Comparison of ENCODE assay signal across 8 cellular contexts in genomic region chr9:19050637-19051591, GRCh38. TPM values are rescaled to one million over a fixed set of nuclear protein-coding genes. Genes with fewer than 3 reads are reported as not detected.
A peak's percentile ranks its signal among the peaks of the same experiment; 100 is the strongest.
DNase-seq lines count a peak whose midpoint lies in the region; ATAC-seq, FAIRE-seq and TF ChIP-seq lines count a peak whose summit lies in the region.

No MANE protein-coding gene starts in this region.

- peaks cover 35% of the 10 kb centered on the region for H3K79me2 ChIP-seq in astrocyte (ENCODE audit: insufficient read depth, low read length)

- H3K36me3 ChIP-seq in left ventricle myocardium inferior = peaks cover 11% of the 10 kb centered on the region
- H3K36me3 ChIP-seq in astrocyte (ENCODE audit: insufficient read depth, low read length) = peaks cover 3% of the 10 kb centered on the region
- H3K36me3 ChIP-seq in aorta (ENCODE audit: control insufficient read depth in 1 of 2, insufficient read depth in 2 of 2, low read length in 1 of 2) = no peaks in the 10 kb centered on the region

- H3K36me3 Mint-ChIP-seq in astrocyte (ENCODE audit: low read depth, unreplicated experiment) (no peaks in the 10 kb centered on the region), memory B cell (peaks cover 5% of the 10 kb centered on the region)

- H3K27me3 Mint-ChIP-seq in astrocyte (ENCODE audit: low read depth, unreplicated experiment) = no peaks in the 10 kb centered on the region
- no peaks in the 10 kb centered on the region for H3K27me3 Mint-ChIP-seq in memory B cell

- no peaks in the 10 kb centered on the region for H3K9me3 Mint-ChIP-seq in astrocyte (ENCODE audit: unreplicated experiment)
- H3K9me3 Mint-ChIP-seq in memory B cell = no peaks in the 10 kb centered on the region

- 55 to 62% methylated on average over 12 of the region's 12 CpGs for WGBS in aorta, 2 donors

- H3K4me1 Mint-ChIP-seq in astrocyte (ENCODE audit: low read depth, unreplicated experiment) (peaks cover 10% of the 10 kb centered on the region), memory B cell (peaks cover 15% of the 10 kb centered on the region)

- peak overlapping the region; percentile 37 for H3K27ac Mint-ChIP-seq in astrocyte (ENCODE audit: unreplicated experiment)
- H3K27ac Mint-ChIP-seq in memory B cell = peak overlapping the region; percentile 94

- H3K27ac ChIP-seq in left ventricle myocardium inferior (replicated peaks) (peak overlapping the region; percentile 96), astrocyte (ENCODE audit: low read depth, low read length) (peak overlapping the region; percentile 84), aorta (ENCODE audit: low read depth in 1 of 2, low read length in 2 of 2) (no peak overlapping the region)

- H3K4me1 ChIP-seq in left ventricle myocardium inferior (peaks cover 53% of the 10 kb centered on the region), astrocyte (ENCODE audit: insufficient read depth, low read length) (peaks cover 4% of the 10 kb centered on the region), aorta (ENCODE audit: control insufficient read depth in 1 of 2, insufficient read depth in 2 of 2, low read length in 2 of 2) (peaks cover 1 to 5% of the 10 kb centered on the region in 2 donors)

- intact Hi-C loops in left ventricle myocardium inferior (cut with micrococcal nuclease) (no loop called here), left cardiac atrium (cut with DNase I) (loop anchor here in 1 of 2 donors (5.0 kb wide), 1 partner anchor 326 kb away; no protein-coding TSS in a partner anchor), aorta (cut with DNase I) (no loop called here)

- peak overlapping the region; percentile 91 for H3K4me2 ChIP-seq in astrocyte (ENCODE audit: low read length)

- H3K4me3 Mint-ChIP-seq in astrocyte (ENCODE audit: unreplicated experiment) = peak overlapping the region; percentile 96
- H3K4me3 Mint-ChIP-seq in memory B cell = peak overlapping the region; percentile 92

- no peak for FAIRE-seq in astrocyte (lab: Jason Lieb, UNC)

- H4K20me1 ChIP-seq in astrocyte (ENCODE audit: insufficient read depth, low read length) = peaks cover 30% of the 10 kb centered on the region

- TF ChIP-seq CTCF in left ventricle myocardium inferior (IDR thresholded peaks at IDR 0.05; ENCODE audit: borderline replicate concordance) (no peak), astrocyte (IDR thresholded peaks at IDR 0.05; ENCODE audit: insufficient read depth, low read depth, low read length) (no peak)

- H2AFZ ChIP-seq in astrocyte (ENCODE audit: low read depth, low read length) = no peak overlapping the region

- H3K4me3 ChIP-seq in left ventricle myocardium inferior (peak overlapping the region; percentile 94), astrocyte (ENCODE audit: insufficient read depth, low read depth, low read length) (peak overlapping the region; percentile 95), aorta (ENCODE audit: low read length in 2 of 2) (peak overlapping the region; percentile 32 to 94)

- no peaks in the 10 kb centered on the region for H3K9me3 ChIP-seq in left ventricle myocardium inferior (replicated peaks)
- no peaks in the 10 kb centered on the region for H3K9me3 ChIP-seq in astrocyte (ENCODE audit: insufficient read depth, low read depth, low read length)
- no peaks in the 10 kb centered on the region for H3K9me3 ChIP-seq in aorta (ENCODE audit: control insufficient read depth, low read length)

- H3K9ac ChIP-seq in astrocyte (ENCODE audit: low read length) = peak overlapping the region; percentile 93

- H3K27me3 ChIP-seq in left ventricle myocardium inferior (ENCODE audit: low read depth) (no peaks in the 10 kb centered on the region), astrocyte (ENCODE audit: insufficient read depth, low read length) (no peaks in the 10 kb centered on the region), aorta (ENCODE audit: control insufficient read depth in 1 of 2, insufficient read depth in 2 of 2, low read length in 1 of 2) (no peaks in the 10 kb centered on the region)

- no peak for ATAC-seq in left cardiac atrium
- ATAC-seq in memory B cell (ENCODE audit: low read depth) = no peak
- no peak for ATAC-seq in aorta (ENCODE audit: low FRiP score)
- no peak for ATAC-seq in HG03378 (IDR thresholded peaks at IDR 0.05; ENCODE audit: unreplicated experiment)
- no peak for ATAC-seq in GM21381 (IDR thresholded peaks at IDR 0.05; ENCODE audit: unreplicated experiment)

- no peak for DNase-seq in left ventricle myocardium inferior
- DNase-seq in left cardiac atrium = no peak
- DNase-seq in astrocyte (ENCODE audit: low read depth) = no peak
- no peak for DNase-seq in memory B cell (ENCODE audit: low spot score in 2 of 2)
- DNase-seq in aorta = no peak
- DNase-seq in NCI-H446 treated with DMSO at 0.1 percent for 48 hours (lab: John Stamatoyannopoulos, UW) = no peak

RNA-seq across cellular contexts. Expression of gene RRAGA, which starts 1.7 kb away (rescaled TPM):
- 78.8 TPM for total RNA-seq in left ventricle myocardium inferior
- 10 to 100 TPM; 72.1 to 94.6 TPM for total RNA-seq in left cardiac atrium
- 81.8 and 85.0 TPM in 2 replicates for total RNA-seq in astrocyte
- total RNA-seq in aorta = 10 to 100 TPM; 85.9 to 87.2 TPM
- polyA plus RNA-seq in aorta = 10 to 100 TPM; 47.6 to 94.8 TPM

RNA-seq across cellular contexts. Expression of gene SAXO1, which starts 17.9 kb away (rescaled TPM):
- 0.03 TPM for total RNA-seq in left ventricle myocardium inferior
- under 1 TPM in 1 of 2 donors, not detected in 1; 0.15 TPM for total RNA-seq in left cardiac atrium
- 0.10 TPM in 1 of 2 replicates, not detected in the other for total RNA-seq in astrocyte
- total RNA-seq in aorta = under 1 TPM; 0.24 to 0.29 TPM
- polyA plus RNA-seq in aorta = not detected

RNA-seq across cellular contexts. Expression of gene HAUS6, which starts 51.8 kb away (rescaled TPM):
- 5.6 TPM for total RNA-seq in left ventricle myocardium inferior
- total RNA-seq in left cardiac atrium = 10 to 100 TPM in 1 of 2 donors, 1 to 10 TPM in 1; 6.8 to 11.7 TPM
- 13.7 and 16.0 TPM in 2 replicates for total RNA-seq in astrocyte
- total RNA-seq in aorta = 1 to 10 TPM; 8.4 to 9.2 TPM
- polyA plus RNA-seq in aorta = 1 to 10 TPM; 1.4 to 3.3 TPM

Comparison
In these comparisons a context has a peak if more than half of its experiments do, and no peak if none do; other contexts are left out.
1. H3K27ac ChIP-seq: peak in left ventricle myocardium inferior (single experiment) and astrocyte (single experiment); none in aorta (0 of 2).
2. Peak in every context shown above with its lines, with median percentiles within 50 percentile points of each other: H3K4me3 ChIP-seq.